ENCODE assay signal across 14 cellular contexts in the genomic region with DNA sequence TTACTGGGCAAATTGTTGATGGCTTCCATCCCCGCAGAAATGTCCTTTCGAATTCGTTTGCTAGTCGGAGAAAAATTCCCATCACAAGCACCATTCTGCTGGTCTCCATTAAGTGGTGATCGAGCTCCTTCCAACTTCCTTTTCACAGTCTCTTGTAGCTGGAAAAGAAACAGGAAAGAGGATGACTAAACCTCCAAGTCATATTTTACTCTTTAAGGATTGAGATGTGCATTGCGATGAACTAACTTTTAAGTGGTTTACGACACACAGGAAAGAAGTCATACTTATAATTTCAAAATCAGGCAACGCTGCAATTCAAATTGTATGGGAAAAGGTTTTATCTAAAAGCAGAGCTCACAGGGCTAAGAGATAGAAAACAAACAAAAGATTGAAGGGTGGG.
DNase-seq lines count a peak whose midpoint lies in the region; ATAC-seq, FAIRE-seq and TF ChIP-seq lines count a peak whose summit lies in the region.
"Had no signal": no experiment of that assay in that cellular context is flagged by ENCODE, and none has a peak within 500 bp of the region (broad histone marks: within the 10 kb centered on the region; RNA-seq: fewer than 3 reads in every experiment).

No MANE protein-coding gene starts in this region.

- H2AFZ ChIP-seq in astrocyte (ENCODE audit: low read depth, low read length), result no peak overlapping the region

- H3K27ac ChIP-seq in astrocyte (ENCODE audit: low read depth, low read length), result no peak overlapping the region
- peak overlapping the region; percentile 23 for H3K27ac ChIP-seq in foreskin keratinocyte
- no peak overlapping the region for H3K27ac ChIP-seq in substantia nigra (ENCODE audit: low read depth, low read length, poor library complexity, severe bottlenecking)
- H3K27ac ChIP-seq: adrenal gland, BLaER1, pancreas, SJSA1 had no signal

- H3K4me3 ChIP-seq in AG10803 (ENCODE audit: low read length), result no peak overlapping the region
- H3K4me3 ChIP-seq in astrocyte (ENCODE audit: insufficient read depth, low read depth, low read length), result no peak overlapping the region
- H3K4me3 ChIP-seq: adrenal gland, BLaER1, pancreas, SJSA1 had no signal

- peak overlapping the region; percentile 49 for H3K4me2 ChIP-seq in astrocyte (ENCODE audit: low read length)
- H3K4me2 ChIP-seq: BLaER1 had no signal

- peak; percentile 79 for DNase-seq in AG10803 (ENCODE audit: low read depth)
- peak; percentile 74 for DNase-seq in HS-5 (ENCODE audit: low read depth)
- peak; percentile 44 for DNase-seq in astrocyte (ENCODE audit: low read depth)
- DNase-seq in foreskin keratinocyte, result peak in 1 of 2 donors; percentile 59
- DNase-seq in substantia nigra (lab: John Stamatoyannopoulos, UW), result no peak
- DNase-seq in CD14-positive monocyte (ENCODE audit: low spot score), result no peak
- no peak for DNase-seq in DMS 273 treated with DMSO at 0.1 percent for 48 hours (lab: John Stamatoyannopoulos, UW)
- DNase-seq: activated CD4-positive, alpha-beta memory T cell treated with anti-CD3 and anti-CD28 coated beads for 36 hours; adrenal gland; kidney glomerular epithelial cell; pancreas had no signal

- FAIRE-seq in astrocyte (lab: Jason Lieb, UNC), result no peak
- FAIRE-seq: pancreas had no signal

- no peak for ATAC-seq in foreskin keratinocyte
- no peak for ATAC-seq in HG02623 (IDR thresholded peaks at IDR 0.05; ENCODE audit: unreplicated experiment)
- ATAC-seq: pancreas had no signal

- no peaks in the 10 kb centered on the region for H3K79me2 ChIP-seq in astrocyte (ENCODE audit: insufficient read depth, low read length)

- H3K4me1 Mint-ChIP-seq in astrocyte (ENCODE audit: low read depth, unreplicated experiment) (peaks cover 31% of the 10 kb centered on the region), CD14-positive monocyte (peaks cover 7% of the 10 kb centered on the region)

- H3K9me3 Mint-ChIP-seq in astrocyte (ENCODE audit: unreplicated experiment) (no peaks in the 10 kb centered on the region), CD14-positive monocyte (peaks cover 0 to 3% (median 0%) of the 10 kb centered on the region in 7 donors)
- H3K9me3 Mint-ChIP-seq: activated CD4-positive, alpha-beta memory T cell treated with anti-CD3 and anti-CD28 coated beads for 36 hours had no signal

- no peak overlapping the region for H3K4me3 Mint-ChIP-seq in astrocyte (ENCODE audit: unreplicated experiment)
- H3K4me3 Mint-ChIP-seq in CD14-positive monocyte, result peak overlapping the region in 1 of 2 donors; percentile 82
- H3K4me3 Mint-ChIP-seq: activated CD4-positive, alpha-beta memory T cell treated with anti-CD3 and anti-CD28 coated beads for 36 hours had no signal

- H3K4me1 ChIP-seq in astrocyte (ENCODE audit: insufficient read depth, low read length) (peaks cover 4% of the 10 kb centered on the region), foreskin keratinocyte (peaks cover 34% of the 10 kb centered on the region)
- H3K4me1 ChIP-seq: BLaER1 had no signal

- intact Hi-C loops in CD14-positive monocyte (cut with micrococcal nuclease), result no loop called here

- H3K9me3 ChIP-seq in astrocyte (ENCODE audit: insufficient read depth, low read depth, low read length), result no peaks in the 10 kb centered on the region
- H3K9me3 ChIP-seq: adrenal gland, BLaER1, pancreas, SJSA1 had no signal

- peak; percentile 30 for TF ChIP-seq CTCF in AG10803 (conservative IDR thresholded peaks at IDR 0.05; ENCODE audit: low read length)
- no peak for TF ChIP-seq CTCF in astrocyte (IDR thresholded peaks at IDR 0.05; ENCODE audit: insufficient read depth, low read depth, low read length)
- TF ChIP-seq CTCF in foreskin keratinocyte (conservative IDR thresholded peaks at IDR 0.05), result peak; percentile 49
- TF ChIP-seq CTCF in CD14-positive monocyte (IDR thresholded peaks at IDR 0.05), result no peak

- H3K27ac Mint-ChIP-seq in astrocyte (ENCODE audit: unreplicated experiment), result peak overlapping the region; percentile 2
- peak overlapping the region in 1 of 7 donors; percentile 79 for H3K27ac Mint-ChIP-seq in CD14-positive monocyte
- H3K27ac Mint-ChIP-seq: activated CD4-positive, alpha-beta memory T cell treated with anti-CD3 and anti-CD28 coated beads for 36 hours had no signal

- H3K36me3 ChIP-seq in astrocyte (ENCODE audit: insufficient read depth, low read length), result no peaks in the 10 kb centered on the region
- H3K36me3 ChIP-seq: adrenal gland, pancreas, SJSA1 had no signal

- H3K27me3 ChIP-seq in astrocyte (ENCODE audit: insufficient read depth, low read length) (no peaks in the 10 kb centered on the region), foreskin keratinocyte (no peaks in the 10 kb centered on the region)
- H3K27me3 ChIP-seq: adrenal gland, BLaER1, pancreas, SJSA1 had no signal

- no peak overlapping the region for H3K9ac ChIP-seq in astrocyte (ENCODE audit: low read length)
- H3K9ac ChIP-seq: BLaER1 had no signal

- H3K36me3 Mint-ChIP-seq in astrocyte (ENCODE audit: low read depth, unreplicated experiment), result peaks cover 7% of the 10 kb centered on the region
- peaks cover 17 to 21% of the 10 kb centered on the region in 2 donors for H3K36me3 Mint-ChIP-seq in CD14-positive monocyte
- H3K36me3 Mint-ChIP-seq: activated CD4-positive, alpha-beta memory T cell treated with anti-CD3 and anti-CD28 coated beads for 36 hours had no signal

- H3K27me3 Mint-ChIP-seq in astrocyte (ENCODE audit: low read depth, unreplicated experiment) (no peaks in the 10 kb centered on the region), CD14-positive monocyte (ENCODE audit: low read depth in 3 of 3) (peaks cover 0 to 1% (median 0%) of the 10 kb centered on the region in 3 donors)
- H3K27me3 Mint-ChIP-seq: activated CD4-positive, alpha-beta memory T cell treated with anti-CD3 and anti-CD28 coated beads for 36 hours had no signal

- H4K20me1 ChIP-seq in astrocyte (ENCODE audit: insufficient read depth, low read length), result no peaks in the 10 kb centered on the region

Comparison
In these comparisons a context has a peak if more than half of its experiments do, and no peak if none do; other contexts are left out.
1. DNase-seq: peak in AG10803 (single experiment), HS-5 (single experiment) and astrocyte (single experiment); none in substantia nigra (0 of 49), CD14-positive monocyte (single experiment) and DMS 273 treated with DMSO at 0.1 percent for 48 hours (single experiment).
2. CTCF ChIP-seq: peak in AG10803 (single experiment) and foreskin keratinocyte (single experiment); none in astrocyte (single experiment) and CD14-positive monocyte (single experiment).